ENCODE assay signal across 14 cellular contexts in genomic region chr3:38487323-38487722, GRCh38. TPM values are rescaled to one million over a fixed set of nuclear protein-coding genes. Genes with fewer than 3 reads are reported as not detected.
DNase-seq lines count a peak whose midpoint lies in the region; ATAC-seq and FAIRE-seq lines count a peak whose summit lies in the region.
"Had no signal": no experiment of that assay in that cellular context is flagged by ENCODE, and none has a peak within 500 bp of the region (broad histone marks: within the 10 kb centered on the region; RNA-seq: fewer than 3 reads in every experiment).

No MANE protein-coding gene starts in this region.

- DNase-seq in GM18507 (ENCODE audit: extremely low spot score, insufficient read length, low read depth) (peak; percentile 30), SW480 (ENCODE audit: low spot score) (no peak), SKM-1 (lab: John Stamatoyannopoulos, UW; ENCODE audit: unreplicated experiment) (no peak), posterior vena cava (ENCODE audit: low spot score) (no peak), NCI-H1694 (lab: John Stamatoyannopoulos, UW) (no peak)
- DNase-seq: EL; NCI-H2081; posterior cingulate gyrus; stimulated activated CD4-positive, alpha-beta T cell treated with anti-CD3 and anti-CD28 coated beads, Interleukin-2, amount 100 ng/mL, for 24 hours had no signal

- peak; percentile 85 for FAIRE-seq in GM18507 (lab: Jason Lieb, UNC)
- FAIRE-seq: H1, K562 had no signal

- ATAC-seq in GM19467 (IDR thresholded peaks at IDR 0.05; ENCODE audit: unreplicated experiment): peak; percentile 87
- ATAC-seq in HG02884 (IDR thresholded peaks at IDR 0.05; ENCODE audit: unreplicated experiment): peak; percentile 87
- peak; percentile 84 for ATAC-seq in HG03565 (IDR thresholded peaks at IDR 0.05; ENCODE audit: unreplicated experiment)
- ATAC-seq: K562 had no signal

- intact Hi-C loops in posterior vena cava (cut with DNase I): no loop called here

RNA-seq across cellular contexts. Expression of gene EXOG, which starts 8.8 kb away (rescaled TPM):
- 10 to 100 TPM; 12.3 to 14.7 TPM for total RNA-seq in posterior vena cava

RNA-seq across cellular contexts. Expression of gene ACVR2B, which starts 33.6 kb away (rescaled TPM):
- 1 to 10 TPM; 2.7 to 2.8 TPM for total RNA-seq in posterior vena cava
